In genomic region chr2:46451131-46451711, GRCh38 we compare ENCODE assay signal across 21 cellular contexts. TPM values are rescaled to one million over a fixed set of nuclear protein-coding genes. Genes with fewer than 3 reads are reported as not detected.
DNase-seq lines count a peak whose midpoint lies in the region; ATAC-seq and TF ChIP-seq lines count a peak whose summit lies in the region.
"Had no signal": no experiment of that assay in that cellular context is flagged by ENCODE, and none has a peak within 500 bp of the region (broad histone marks: within the 10 kb centered on the region; RNA-seq: fewer than 3 reads in every experiment).

No MANE protein-coding gene starts in this region.

- H3K36me3 ChIP-seq in MG63 = no peaks in the 10 kb centered on the region
- H3K36me3 ChIP-seq: neutrophil, upper lobe of right lung had no signal

- POLR2A ChIA-PET in AG04450 (lab: Yijun Ruan, JAX) = interaction anchor here (0.7 to 1.4 kb wide), 3 partner anchors 16 to 197 kb away, joined by 3 to 5 read pairs (median 4); no protein-coding TSS in a partner anchor

- H3K27me3 ChIP-seq in AG04450 (ENCODE audit: control insufficient read depth, insufficient read depth, low read length) (no peaks in the 10 kb centered on the region), MG63 (no peaks in the 10 kb centered on the region)
- H3K27me3 ChIP-seq: neutrophil, upper lobe of right lung had no signal

- H3K27ac Mint-ChIP-seq in T-helper 2 cell treated with Interferon-gamma antibody and Interleukin-4, amounts not matched to agents 5 μg/mL and 100 μg/mL, for 36 hours = no peak overlapping the region
- H3K27ac Mint-ChIP-seq: mesothelial cell of epicardium, T-cell had no signal

- H3K4me3 ChIP-seq in AG04450 (ENCODE audit: low read depth, low read length) (no peak overlapping the region), MG63 (no peak overlapping the region)
- H3K4me3 ChIP-seq: upper lobe of right lung had no signal

- H3K9me3 Mint-ChIP-seq in T-helper 2 cell treated with Interferon-gamma antibody and Interleukin-4, amounts not matched to agents 5 μg/mL and 100 μg/mL, for 36 hours = peaks cover 24% of the 10 kb centered on the region

- peak; percentile 90 for ATAC-seq in esophagus mucosa
- peak; percentile 91 for ATAC-seq in left lobe of liver
- ATAC-seq in HG03565 (IDR thresholded peaks at IDR 0.05; ENCODE audit: unreplicated experiment) = no peak
- no peak for ATAC-seq in HG03354 (IDR thresholded peaks at IDR 0.05; ENCODE audit: poor library complexity, severe bottlenecking, unreplicated experiment)
- ATAC-seq: T-cell, upper lobe of right lung had no signal

- peaks cover 3% of the 10 kb centered on the region for H3K4me1 Mint-ChIP-seq in T-helper 2 cell treated with Interferon-gamma antibody and Interleukin-4, amounts not matched to agents 5 μg/mL and 100 μg/mL, for 36 hours (ENCODE audit: low read depth)
- H3K4me1 Mint-ChIP-seq: T-cell had no signal

- no peak for TF ChIP-seq CTCF in AG04450 (IDR thresholded peaks at IDR 0.05; ENCODE audit: low read depth, low read length)

- no peak overlapping the region for H3K27ac ChIP-seq in AG04450 (ENCODE audit: low read depth, low read length)
- H3K27ac ChIP-seq: neutrophil, upper lobe of right lung had no signal

- CTCF ChIA-PET in AG04450 (lab: Charles Lee) = interaction anchor here (0.6 to 1.3 kb wide), 4 partner anchors 21 to 515 kb away, joined by 3 read pairs; no protein-coding TSS in a partner anchor

- H3K9me3 ChIP-seq in AG04450 (ENCODE audit: control insufficient read depth, insufficient read depth, low read length) = no peaks in the 10 kb centered on the region
- peaks cover under 1% of the 10 kb centered on the region; the same call in 1 of the 2 replicates for H3K9me3 ChIP-seq in MG63
- H3K9me3 ChIP-seq: neutrophil, upper lobe of right lung had no signal

- peaks cover 5% of the 10 kb centered on the region for H3K27me3 Mint-ChIP-seq in T-helper 2 cell treated with Interferon-gamma antibody and Interleukin-4, amounts not matched to agents 5 μg/mL and 100 μg/mL, for 36 hours (ENCODE audit: low read depth)

- peak; percentile 53 for DNase-seq in AG04450 (ENCODE audit: low read depth, low spot score)
- peak; percentile 70 for DNase-seq in MG63
- DNase-seq in left lobe of liver (ENCODE audit: low spot score) = peak; percentile 54
- DNase-seq in iPS-NIHi11 (ENCODE audit: low spot score) = no peak
- no peak for DNase-seq in T-helper 2 cell treated with Interferon-gamma antibody and Interleukin-4, amounts not matched to agents 5 μg/mL and 100 μg/mL, for 36 hours (ENCODE audit: low spot score)
- DNase-seq: activated CD8-positive, alpha-beta memory T cell treated with anti-CD3 and anti-CD28 coated beads, Interleukin-2, amount 50 U/mL, for 4 hours; activated naive CD4-positive, alpha-beta T cell; NCI-H2029; NCI-H526 treated with DMSO at 0.1 percent for 48 hours; RPMI8226; stimulated activated CD4-positive, alpha-beta T cell treated with anti-CD3 and anti-CD28 coated beads, Interleukin-4, amount 100 ng/mL, for 4 hours; T-cell; upper lobe of right lung had no signal

- H3K4me3 Mint-ChIP-seq in T-helper 2 cell treated with Interferon-gamma antibody and Interleukin-4, amounts not matched to agents 5 μg/mL and 100 μg/mL, for 36 hours = no peak overlapping the region
- H3K4me3 Mint-ChIP-seq: mesothelial cell of epicardium, T-cell had no signal

- peaks cover 10% of the 10 kb centered on the region for H3K36me3 Mint-ChIP-seq in T-helper 2 cell treated with Interferon-gamma antibody and Interleukin-4, amounts not matched to agents 5 μg/mL and 100 μg/mL, for 36 hours (ENCODE audit: low read depth)
- H3K36me3 Mint-ChIP-seq: mesothelial cell of epicardium, T-cell had no signal

RNA-seq across cellular contexts. Expression of gene TMEM247, which starts 28.1 kb away (rescaled TPM):
- not detected in 2 replicates for polyA plus RNA-seq in AG04450 (2011; rRNA removed)
- not detected in 2 replicates for polyA minus RNA-seq in AG04450 (2011; rRNA and poly(A)+ RNA removed)
- total RNA-seq in MG63 (2014; rRNA removed; shearing (Covaris generic); ENCODE audit: low replicate concordance) = not detected in 2 replicates
- total RNA-seq in esophagus mucosa = not detected
- not detected for total RNA-seq in left lobe of liver
- total RNA-seq: A673, glomerular endothelial cell, H4, mesothelial cell of epicardium, T-cell, upper lobe of right lung had no signal

Comparison
In these comparisons a context has a peak if more than half of its experiments do, and no peak if none do; other contexts are left out.
1. DNase-seq: peak in AG04450 (single experiment), MG63 (single experiment) and left lobe of liver (single experiment); none in iPS-NIHi11 (single experiment) and T-helper 2 cell treated with Interferon-gamma antibody and Interleukin-4, amounts not matched to agents 5 μg/mL and 100 μg/mL, for 36 hours (single experiment).
2. ATAC-seq: peak in esophagus mucosa (single experiment) and left lobe of liver (single experiment); none in HG03565 (single experiment) and HG03354 (single experiment).